8 cellular contexts compared by ENCODE assay signal in genomic region chr3:120597445-120598049, GRCh38. TPM values are rescaled to one million over a fixed set of nuclear protein-coding genes. Genes with fewer than 3 reads are reported as not detected.
DNase-seq lines count a peak whose midpoint lies in the region; ATAC-seq and TF ChIP-seq lines count a peak whose summit lies in the region.

No MANE protein-coding gene starts in this region.

- peaks cover 9% of the 10 kb centered on the region for H3K36me3 ChIP-seq in CD8-positive, alpha-beta memory T cell (ENCODE audit: insufficient read depth, low read length)
- H3K36me3 ChIP-seq in HUES48 (ENCODE audit: control insufficient read depth, insufficient read depth, low read length) (peaks cover 53% of the 10 kb centered on the region), tibial nerve (peaks cover 0 to 32% (median 0%) of the 10 kb centered on the region in 3 donors)
- peaks cover 27% of the 10 kb centered on the region for H3K36me3 ChIP-seq in effector memory CD4-positive, alpha-beta T cell (ENCODE audit: control insufficient read depth, insufficient read depth, low read length)

- TF ChIP-seq EP300 in tibial nerve (IDR thresholded peaks at IDR 0.05), result no peak

- POLR2A ChIA-PET in CD8-positive, alpha-beta memory T cell (lab: Charles Lee), result interaction anchor here (0.6 kb wide), 1 partner anchor 41 kb away, joined by 6 read pairs; no protein-coding TSS in a partner anchor

- no peak for TF ChIP-seq POLR2A in tibial nerve (IDR thresholded peaks at IDR 0.05)

- peaks cover under 1 to 40% (median 2%) of the 10 kb centered on the region in 3 donors for H3K36me3 Mint-ChIP-seq in CD8-positive, alpha-beta memory T cell

- no peaks in the 10 kb centered on the region for H3K27me3 ChIP-seq in CD8-positive, alpha-beta memory T cell (ENCODE audit: insufficient read depth, low read length, poor library complexity, severe bottlenecking)
- H3K27me3 ChIP-seq in HUES48 (ENCODE audit: control insufficient read depth, insufficient read depth, low read length) (no peaks in the 10 kb centered on the region), tibial nerve (no peaks in the 10 kb centered on the region)
- no peaks in the 10 kb centered on the region for H3K27me3 ChIP-seq in effector memory CD4-positive, alpha-beta T cell (replicated peaks; ENCODE audit: control insufficient read depth, insufficient read depth, low read length, poor library complexity, severe bottlenecking)

- no peak overlapping the region for H3K27ac ChIP-seq in CD8-positive, alpha-beta memory T cell (ENCODE audit: low read depth, low read length)
- H3K27ac ChIP-seq in HUES48 (ENCODE audit: low read depth, low read length), result no peak overlapping the region
- peak overlapping the region in 1 of 4 donors; percentile 1 for H3K27ac ChIP-seq in tibial nerve
- H3K27ac ChIP-seq in effector memory CD4-positive, alpha-beta T cell (ENCODE audit: insufficient read depth, low read length, poor library complexity, severe bottlenecking), result no peak overlapping the region

- DNase-seq in CD8-positive, alpha-beta memory T cell, result no peak
- DNase-seq in fibroblast of mammary gland (ENCODE audit: low read depth), result no peak
- DNase-seq in tibial nerve (ENCODE audit: low spot score in 2 of 2), result no peak
- no peak for DNase-seq in NCI-H128 (lab: John Stamatoyannopoulos, UW; ENCODE audit: unreplicated experiment)
- DNase-seq in activated CD4-positive, alpha-beta T cell treated with anti-CD3 and anti-CD28 coated beads for 48 hours, result no peak
- no peak for DNase-seq in effector memory CD4-positive, alpha-beta T cell

- H3K4me3 Mint-ChIP-seq in CD8-positive, alpha-beta memory T cell, result peak overlapping the region in 3 of 7 donors; percentile 69 to 79 (median 77)

- TF ChIP-seq CTCF in fibroblast of mammary gland (conservative IDR thresholded peaks at IDR 0.05; ENCODE audit: control insufficient read depth, insufficient read depth, low read depth, low read length), result no peak
- no peak for TF ChIP-seq CTCF in tibial nerve (IDR thresholded peaks at IDR 0.05)

- H3K4me1 Mint-ChIP-seq in CD8-positive, alpha-beta memory T cell, result peaks cover 7 to 13% (median 10%) of the 10 kb centered on the region in 3 donors

- 28 to 45% methylated on average over 1 of the region's 1 CpG for WGBS in tibial nerve, 2 donors

- H3K9ac ChIP-seq in HUES48 (ENCODE audit: low read depth, low read length), result no peak overlapping the region

- peaks cover 35% of the 10 kb centered on the region for H3K4me1 ChIP-seq in CD8-positive, alpha-beta memory T cell (ENCODE audit: insufficient read depth, low read length)
- H3K4me1 ChIP-seq in HUES48 (ENCODE audit: control insufficient read depth, insufficient read depth, low read length) (0 out of 2 replicates have a peak, but pooled peaks cover 4% of the 10 kb centered on the region), tibial nerve (peaks cover 0 to 36% (median 17%) of the 10 kb centered on the region in 4 donors)
- H3K4me1 ChIP-seq in effector memory CD4-positive, alpha-beta T cell (ENCODE audit: control insufficient read depth, insufficient read depth, low read length, poor library complexity, severe bottlenecking), result no peaks in the 10 kb centered on the region

- H3K27me3 Mint-ChIP-seq in CD8-positive, alpha-beta memory T cell, result peaks cover 0 to under 1% of the 10 kb centered on the region in 2 donors

- H3K9me3 Mint-ChIP-seq in CD8-positive, alpha-beta memory T cell, result no peaks in the 10 kb centered on the region

- ATAC-seq in GM19467 (IDR thresholded peaks at IDR 0.05; ENCODE audit: unreplicated experiment), result peak; percentile 33

- H3K27ac Mint-ChIP-seq in CD8-positive, alpha-beta memory T cell, result peak overlapping the region in 3 of 8 donors; percentile 77 to 87 (median 83)

- CTCF ChIA-PET in CD8-positive, alpha-beta memory T cell (lab: Charles Lee), result interaction anchor here (0.7 to 1.0 kb wide), 3 partner anchors 39 to 197 kb away, joined by 3 read pairs; no protein-coding TSS in a partner anchor

- peak overlapping the region; percentile 48 for H3K4me3 ChIP-seq in CD8-positive, alpha-beta memory T cell (ENCODE audit: low read length)
- H3K4me3 ChIP-seq in HUES48 (ENCODE audit: low read depth, low read length), result peak overlapping the region; percentile 87
- peak overlapping the region; percentile 20 for H3K4me3 ChIP-seq in fibroblast of mammary gland (ENCODE audit: control insufficient read depth, low read depth, low read length)
- H3K4me3 ChIP-seq in tibial nerve, result peak overlapping the region; percentile 74 to 95 (median 82)
- H3K4me3 ChIP-seq in effector memory CD4-positive, alpha-beta T cell (ENCODE audit: insufficient read depth, low read depth, low read length, poor library complexity, severe bottlenecking), result no peak overlapping the region

- H3K9me3 ChIP-seq in CD8-positive, alpha-beta memory T cell (ENCODE audit: low read length), result no peaks in the 10 kb centered on the region
- H3K9me3 ChIP-seq in HUES48 (ENCODE audit: control insufficient read depth, insufficient read depth, low read length) (no peaks in the 10 kb centered on the region), tibial nerve (no peaks in the 10 kb centered on the region)
- no peaks in the 10 kb centered on the region for H3K9me3 ChIP-seq in effector memory CD4-positive, alpha-beta T cell (ENCODE audit: control insufficient read depth, low read length)

RNA-seq across cellular contexts. Expression of gene NDUFB4, which starts 1.4 kb away (rescaled TPM):
- total RNA-seq in CD8-positive, alpha-beta memory T cell, result 100 to 1,000 TPM; 102 to 103 TPM
- polyA plus RNA-seq in CD8-positive, alpha-beta memory T cell, result 263 TPM
- total RNA-seq in tibial nerve, result 10 to 100 TPM; 44.1 to 58.8 (median 49.7) TPM
